Comparison of ENCODE assay signal across 12 cellular contexts in the genomic region with DNA sequence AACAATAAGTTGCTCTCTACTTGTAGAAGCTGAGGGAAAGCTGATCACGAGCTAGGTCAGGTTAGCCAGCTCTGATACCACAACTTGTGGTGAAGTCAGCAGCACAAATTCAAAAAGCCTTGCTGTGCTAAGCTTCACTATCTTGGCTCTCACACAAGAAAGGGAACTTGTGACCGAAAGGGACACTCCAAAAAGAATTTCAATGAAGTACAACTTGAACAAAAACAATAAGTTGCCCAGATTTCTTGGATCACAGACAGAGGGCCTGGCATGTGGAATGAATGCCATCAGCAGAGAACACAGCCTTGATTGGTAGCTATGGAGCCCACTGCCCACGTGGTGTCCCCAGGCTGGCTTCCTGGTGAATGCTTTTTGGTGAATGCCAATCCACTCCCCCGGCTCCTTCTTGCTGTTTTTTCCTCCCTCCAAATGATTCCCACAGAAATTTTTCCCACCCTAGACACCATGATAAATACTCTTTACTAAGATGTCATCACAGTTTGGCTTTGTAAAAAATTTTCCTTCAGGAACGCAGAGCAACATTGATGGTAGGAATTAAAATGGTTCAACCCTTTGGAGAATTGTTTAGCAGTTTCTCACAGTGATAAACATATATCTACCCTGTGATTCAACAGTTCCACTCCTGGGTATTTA.
A peak's percentile ranks its signal among the peaks of the same experiment; 100 is the strongest.
DNase-seq lines count a peak whose midpoint lies in the region; ATAC-seq and TF ChIP-seq lines count a peak whose summit lies in the region.
"Had no signal": no experiment of that assay in that cellular context is flagged by ENCODE, and none has a peak within 500 bp of the region (broad histone marks: within the 10 kb centered on the region; RNA-seq: fewer than 3 reads in every experiment).

No MANE protein-coding gene starts in this region.

- H3K4me3 Mint-ChIP-seq in progenitor cell of endocrine pancreas (ENCODE audit: low read depth): no peak overlapping the region
- H3K4me3 Mint-ChIP-seq in Calu3 (ENCODE audit: low read depth, unreplicated experiment): no peak overlapping the region
- H3K4me3 Mint-ChIP-seq: GM23338; nephron; stimulated activated naive B cell treated with anti-CD40 and anti-IgM and Interleukin-4, amounts not matched to agents 10 μg/mL and 1 μg/mL and 100 μg/mL, for 72 hours had no signal

- H3K9me3 Mint-ChIP-seq in progenitor cell of endocrine pancreas (ENCODE audit: low read depth): peaks cover 4% of the 10 kb centered on the region
- H3K9me3 Mint-ChIP-seq in Calu3 (ENCODE audit: low read depth, unreplicated experiment): peaks cover under 1% of the 10 kb centered on the region
- H3K9me3 Mint-ChIP-seq: GM23338 had no signal

- no peak for ATAC-seq in GM18505 (IDR thresholded peaks at IDR 0.05; ENCODE audit: unreplicated experiment)
- no peak for ATAC-seq in GM21619 (IDR thresholded peaks at IDR 0.05; ENCODE audit: unreplicated experiment)
- ATAC-seq: GM23338; stimulated activated naive B cell treated with anti-CD40 and anti-IgM and Interleukin-4, amounts not matched to agents 10 μg/mL and 1 μg/mL and 100 μg/mL, for 72 hours had no signal

- TF ChIP-seq CTCF in prostate gland (IDR thresholded peaks at IDR 0.05) (no peak), progenitor cell of endocrine pancreas (IDR thresholded peaks at IDR 0.05; ENCODE audit: unreplicated experiment) (no peak), Calu3 (IDR thresholded peaks at IDR 0.05; ENCODE audit: unreplicated experiment) (no peak)

- peak; percentile 61 for DNase-seq in AG20443 (ENCODE audit: low spot score)
- DNase-seq in amniotic epithelial cell (ENCODE audit: low read depth): peak; percentile 66
- DNase-seq in head of caudate nucleus: peak in 41 of 42 donors; percentile 22 to 86 (median 61)
- peak; percentile 6 for DNase-seq in prostate gland (ENCODE audit: low spot score)
- no peak for DNase-seq in progenitor cell of endocrine pancreas (ENCODE audit: low spot score, unreplicated experiment)
- no peak for DNase-seq in Calu3
- DNase-seq: NCI-H2081 treated with DMSO at 0.1 percent for 48 hours; stimulated activated naive B cell treated with anti-CD40 and anti-IgM and Interleukin-4, amounts not matched to agents 10 μg/mL and 1 μg/mL and 100 μg/mL, for 72 hours had no signal

- H3K9me3 ChIP-seq in prostate gland: no peaks in the 10 kb centered on the region

- no peaks in the 10 kb centered on the region for H3K36me3 ChIP-seq in prostate gland

- H3K4me1 Mint-ChIP-seq in progenitor cell of endocrine pancreas (ENCODE audit: low read depth) (peaks cover 11% of the 10 kb centered on the region), Calu3 (ENCODE audit: low read depth, unreplicated experiment) (peaks cover 4% of the 10 kb centered on the region)

- TF ChIP-seq POLR2A in prostate gland (IDR thresholded peaks at IDR 0.05) (no peak), GM18505 (IDR thresholded peaks at IDR 0.05; ENCODE audit: borderline replicate concordance, extremely low read depth, insufficient read depth, insufficient read length) (no peak)

- H3K27ac ChIP-seq in prostate gland: no peak overlapping the region

- no peaks in the 10 kb centered on the region for H3K4me1 ChIP-seq in prostate gland (replicated peaks)

- H3K36me3 Mint-ChIP-seq in progenitor cell of endocrine pancreas (ENCODE audit: insufficient read depth) (no peaks in the 10 kb centered on the region), Calu3 (ENCODE audit: insufficient read depth, unreplicated experiment) (peaks cover 3% of the 10 kb centered on the region)

- H3K27me3 ChIP-seq in prostate gland (replicated peaks; ENCODE audit: insufficient read depth): no peaks in the 10 kb centered on the region

- H3K27ac Mint-ChIP-seq in progenitor cell of endocrine pancreas (no peak overlapping the region), Calu3 (ENCODE audit: unreplicated experiment) (no peak overlapping the region)
- H3K27ac Mint-ChIP-seq: GM23338; nephron; stimulated activated naive B cell treated with anti-CD40 and anti-IgM and Interleukin-4, amounts not matched to agents 10 μg/mL and 1 μg/mL and 100 μg/mL, for 72 hours had no signal

- CTCF ChIA-PET in Calu3 (lab: Charles Lee): no interaction called here

- intact Hi-C loops in head of caudate nucleus (cut with DNase I): no loop called here
- intact Hi-C loops in prostate gland (cut with DNase I): no loop called here
- intact Hi-C loops in Calu3 (cut with micrococcal nuclease; ENCODE audit: unreplicated experiment): no loop called here

- 52% methylated on average over 5 of the region's 5 CpGs for WGBS in prostate gland

- H3K27me3 Mint-ChIP-seq in progenitor cell of endocrine pancreas (no peaks in the 10 kb centered on the region), Calu3 (ENCODE audit: unreplicated experiment) (no peaks in the 10 kb centered on the region)
- H3K27me3 Mint-ChIP-seq: stimulated activated naive B cell treated with anti-CD40 and anti-IgM and Interleukin-4, amounts not matched to agents 10 μg/mL and 1 μg/mL and 100 μg/mL, for 72 hours had no signal

- H3K4me3 ChIP-seq in prostate gland: no peak overlapping the region
- H3K4me3 ChIP-seq: GM23338 had no signal

- no TSS peak for BruUV-seq in Calu3 (replicated peaks; lab: Mats Ljungman, UMichigan)

Comparison
In these comparisons a context has a peak if more than half of its experiments do, and no peak if none do; other contexts are left out.
1. DNase-seq: peak in AG20443 (single experiment), amniotic epithelial cell (single experiment), head of caudate nucleus (41 of 42) and prostate gland (single experiment); none in progenitor cell of endocrine pancreas (single experiment) and Calu3 (single experiment).